In the genomic region with DNA sequence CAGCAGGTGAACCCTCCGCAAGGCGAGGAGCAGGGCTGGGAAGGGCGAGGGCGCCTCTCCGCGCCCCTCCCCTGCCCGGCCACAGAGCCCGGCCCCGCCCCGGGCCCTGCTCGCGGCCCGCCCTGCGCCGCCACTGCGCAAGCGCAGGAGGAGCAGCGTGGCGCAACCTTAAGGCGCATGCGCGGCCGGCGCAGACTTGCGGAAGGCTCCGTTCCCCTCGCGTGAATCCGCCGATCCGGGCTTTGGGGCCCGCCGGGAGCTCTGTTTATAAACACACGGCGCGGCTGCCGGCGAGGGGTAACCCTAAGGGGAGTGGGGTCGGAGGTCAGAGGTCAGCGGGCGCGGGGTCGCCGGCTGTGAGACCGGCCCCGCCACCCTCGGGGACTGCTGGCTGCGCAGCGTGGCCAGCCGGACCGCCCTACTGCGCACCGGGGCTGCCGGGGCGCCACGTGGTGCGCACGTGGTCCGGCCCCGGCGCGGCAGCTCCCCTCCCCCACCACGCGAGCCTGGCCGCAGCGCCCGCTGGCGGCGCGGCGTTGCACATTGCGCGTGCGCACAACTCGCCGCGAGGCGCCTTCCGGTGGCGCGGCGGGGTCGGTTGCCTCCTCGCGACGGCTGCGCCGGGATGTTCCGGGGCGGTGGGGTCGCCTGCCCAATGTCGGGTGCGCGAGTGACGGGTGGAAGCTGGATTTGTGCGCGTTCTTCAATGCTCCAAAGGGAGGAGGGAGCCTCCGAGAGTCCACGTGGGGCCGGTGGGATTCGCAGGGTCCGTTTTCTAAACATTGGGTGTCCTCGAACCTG, we compare ENCODE assay signal across 8 cellular contexts. TPM values are rescaled to one million over a fixed set of nuclear protein-coding genes. Genes with fewer than 3 reads are reported as not detected.
DNase-seq lines count a peak whose midpoint lies in the region; ATAC-seq and TF ChIP-seq lines count a peak whose summit lies in the region.

No MANE protein-coding gene starts in this region.

- intact Hi-C loops in heart left ventricle (cut with DNase I) = loop anchor here (1.0 to 5.0 kb wide), 8 partner anchors 35 to 110 kb away; a partner anchor contains a TSS
- intact Hi-C loops in prostate gland (cut with DNase I) = loop anchor here (1.0 to 2.0 kb wide), 2 partner anchors 40 to 113 kb away; a partner anchor contains a TSS

- H3K27ac ChIP-seq in heart left ventricle (peak overlapping the region; percentile 61 to 93 (median 86)), prostate gland (peak overlapping the region; percentile 66 to 78), urinary bladder (ENCODE audit: low read depth) (peak overlapping the region; percentile 82)

- TF ChIP-seq POLR2A in heart left ventricle (IDR thresholded peaks at IDR 0.05) (peak in 1 of 2 donors; percentile 50), prostate gland (IDR thresholded peaks at IDR 0.05) (peak; percentile 59)

- 0 to 2% (median 1%) methylated on average over 14 to 103 of the region's 103 CpGs for WGBS in heart left ventricle, 4 donors
- under 1% methylated on average over 70 of the region's 103 CpGs for WGBS in prostate gland
- WGBS in urinary bladder = under 1% methylated on average over 103 of the region's 103 CpGs

- H3K27me3 ChIP-seq in heart left ventricle (no peaks in the 10 kb centered on the region), prostate gland (replicated peaks; ENCODE audit: insufficient read depth) (no peaks in the 10 kb centered on the region)

- peak overlapping the region; percentile 74 for H3K4me3 ChIP-seq in GM12865 (ENCODE audit: low read depth, low read length)
- H3K4me3 ChIP-seq in heart left ventricle = peak overlapping the region; percentile 15 to 77 (median 64)
- H3K4me3 ChIP-seq in prostate gland = peak overlapping the region; percentile 51
- H3K4me3 ChIP-seq in urinary bladder (ENCODE audit: low read depth, low read length) = peak overlapping the region; percentile 41

- DNase-seq in GM12865 (ENCODE audit: low read depth) (peak; percentile 97), NAMALWA (ENCODE audit: low spot score) (peak; percentile 97), SKM-1 treated with dmso at 0.1 percent for 144 hours (lab: John Stamatoyannopoulos, UW; ENCODE audit: unreplicated experiment) (peak; percentile 91), heart left ventricle (peak; percentile 92 to 98 (median 95)), prostate gland (ENCODE audit: low spot score) (peak; percentile 88)
- peak; percentile 87 for DNase-seq in activated naive CD8-positive, alpha-beta T cell treated with anti-CD3 and anti-CD28 coated beads, Interleukin-2, amount 50 U/mL, for 16 hours (ENCODE audit: low read depth, low spot score)

- H3K4me1 ChIP-seq in heart left ventricle (peaks cover 0 to 15% (median 9%) of the 10 kb centered on the region in 12 donors), prostate gland (replicated peaks) (no peaks in the 10 kb centered on the region), urinary bladder (ENCODE audit: insufficient read depth) (no peaks in the 10 kb centered on the region)

- TF ChIP-seq CTCF in GM12865 (IDR thresholded peaks at IDR 0.05; ENCODE audit: insufficient read depth, low read depth, low read length, missing control alignments) (peak; percentile 49), heart left ventricle (IDR thresholded peaks at IDR 0.05) (peak in 11 of 12 donors; percentile 10 to 79 (median 55)), prostate gland (IDR thresholded peaks at IDR 0.05) (peak; percentile 50 to 77 (median 70))

- H3K9me3 ChIP-seq in heart left ventricle (peaks cover 0 to 4% (median 0%) of the 10 kb centered on the region in 12 donors), prostate gland (no peaks in the 10 kb centered on the region)

- H3K36me3 ChIP-seq in heart left ventricle (no peaks in the 10 kb centered on the region), prostate gland (no peaks in the 10 kb centered on the region), urinary bladder (ENCODE audit: insufficient read depth) (no peaks in the 10 kb centered on the region)

- ATAC-seq in HG02571 (IDR thresholded peaks at IDR 0.05; ENCODE audit: unreplicated experiment) (peak; percentile 78), heart left ventricle (peak; percentile 92 to 98 (median 96))

RNA-seq across cellular contexts. Expression of a gene that starts 40.2 kb away (rescaled TPM):
- 10 to 100 TPM; 12.4 to 43.7 (median 22.5) TPM for total RNA-seq in heart left ventricle
- 1 to 10 TPM; 9.3 to 9.4 TPM for polyA plus RNA-seq in heart left ventricle
- 10 to 100 TPM; 17.3 to 47.5 TPM for total RNA-seq in prostate gland
- 22.2 TPM for total RNA-seq in urinary bladder
- polyA plus RNA-seq in urinary bladder = 8.1 TPM

Comparison
In these comparisons a context has a peak if more than half of its experiments do, and no peak if none do; other contexts are left out.
1. Peak in every context shown above with its lines: DNase-seq, ATAC-seq, H3K4me3 ChIP-seq and H3K27ac ChIP-seq.